ENCODE assay signal across 1 cellular context in the genomic region with DNA sequence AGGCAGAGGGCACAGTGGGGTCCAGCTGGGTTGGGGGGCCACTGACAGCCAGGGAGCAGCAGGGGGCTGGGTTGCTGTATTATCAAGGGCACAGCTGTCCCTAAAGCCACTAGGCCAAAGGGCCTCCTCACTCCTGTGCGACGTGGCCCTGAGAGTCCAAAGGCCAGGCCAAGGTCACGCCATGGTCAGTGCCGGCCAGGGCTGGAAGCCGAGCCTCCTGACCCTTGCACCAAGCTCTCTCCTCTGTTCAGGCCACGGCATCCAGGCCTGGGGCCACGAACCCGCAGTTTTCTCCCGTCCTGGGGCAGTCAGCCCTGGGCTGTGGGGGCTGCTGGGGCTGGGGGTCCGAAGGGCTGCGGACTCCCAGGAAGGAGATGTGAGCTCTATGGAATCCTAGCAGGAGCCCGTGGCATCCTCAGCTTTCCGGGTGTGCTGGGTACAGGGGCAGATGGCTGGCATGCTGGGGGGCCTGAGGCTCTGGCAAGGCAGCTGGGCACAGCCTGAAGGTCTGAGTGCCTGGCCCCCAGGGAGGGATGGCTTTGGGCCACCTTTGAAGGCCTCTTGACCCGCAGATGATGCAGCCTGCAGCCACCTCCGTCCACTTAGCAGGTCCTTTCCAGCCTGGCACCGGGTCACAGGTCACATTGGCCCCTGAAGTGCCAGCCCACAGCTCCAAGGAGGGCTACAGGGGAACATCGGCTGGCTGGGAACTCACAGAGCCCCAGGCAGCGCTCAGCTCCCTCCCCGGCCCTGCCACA.
TF ChIP-seq lines count a peak whose summit lies in the region.

No MANE protein-coding gene starts in this region.

TF ChIP-seq in HepG2, 621 proteins besides CTCF, POLR2A, EP300 and RAD21 (continued from another document and continues in another):
- TF ChIP-seq, protein P1, sequence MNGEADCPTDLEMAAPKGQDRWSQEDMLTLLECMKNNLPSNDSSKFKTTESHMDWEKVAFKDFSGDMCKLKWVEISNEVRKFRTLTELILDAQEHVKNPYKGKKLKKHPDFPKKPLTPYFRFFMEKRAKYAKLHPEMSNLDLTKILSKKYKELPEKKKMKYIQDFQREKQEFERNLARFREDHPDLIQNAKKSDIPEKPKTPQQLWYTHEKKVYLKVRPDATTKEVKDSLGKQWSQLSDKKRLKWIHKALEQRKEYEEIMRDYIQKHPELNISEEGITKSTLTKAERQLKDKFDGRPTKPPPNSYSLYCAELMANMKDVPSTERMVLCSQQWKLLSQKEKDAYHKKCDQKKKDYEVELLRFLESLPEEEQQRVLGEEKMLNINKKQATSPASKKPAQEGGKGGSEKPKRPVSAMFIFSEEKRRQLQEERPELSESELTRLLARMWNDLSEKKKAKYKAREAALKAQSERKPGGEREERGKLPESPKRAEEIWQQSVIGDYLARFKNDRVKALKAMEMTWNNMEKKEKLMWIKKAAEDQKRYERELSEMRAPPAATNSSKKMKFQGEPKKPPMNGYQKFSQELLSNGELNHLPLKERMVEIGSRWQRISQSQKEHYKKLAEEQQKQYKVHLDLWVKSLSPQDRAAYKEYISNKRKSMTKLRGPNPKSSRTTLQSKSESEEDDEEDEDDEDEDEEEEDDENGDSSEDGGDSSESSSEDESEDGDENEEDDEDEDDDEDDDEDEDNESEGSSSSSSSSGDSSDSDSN (CRISPR knock-in tag; IDR thresholded peaks at IDR 0.05) = peak; percentile 55
- TF ChIP-seq EEA1 (CRISPR knock-in tag; IDR thresholded peaks at IDR 0.05; ENCODE audit: borderline replicate concordance) (peak; percentile 56; the same call in 1 of the 2 replicates), ZNF780A (CRISPR knock-in tag; IDR thresholded peaks at IDR 0.05) (no peak), YEATS2 (CRISPR knock-in tag; IDR thresholded peaks at IDR 0.05; ENCODE audit: borderline replicate concordance) (0 out of 2 replicates have a peak, but pooled peaks have one; percentile 23), SOX13 (IDR thresholded peaks at IDR 0.05) (no peak), SOX13 (CRISPR knock-in tag; conservative IDR thresholded peaks at IDR 0.05 in 1 of 2, IDR thresholded peaks at IDR 0.05 in 1 of 2) (peak in 1 of 2 experiments; percentile 69; a peak in 2 of 4 replicates), BHLHE40 (IDR thresholded peaks at IDR 0.05; ENCODE audit: low read length) (peak; percentile 40; the same call in 1 of the 2 replicates), ELF3 (CRISPR knock-in tag; IDR thresholded peaks at IDR 0.05) (0 out of 2 replicates have a peak, but pooled peaks have one; percentile 43), TAF1 (CRISPR knock-in tag; IDR thresholded peaks at IDR 0.05) (no peak; the same call in 1 of the 2 replicates), SOX6 (IDR thresholded peaks at IDR 0.05) (no peak), SOX6 (CRISPR knock-in tag; IDR thresholded peaks at IDR 0.05) (peak; percentile 86), ZNF441 (CRISPR knock-in tag; IDR thresholded peaks at IDR 0.05; ENCODE audit: borderline replicate concordance) (peak; percentile 25; the same call in 1 of the 2 replicates), FIP1L1 (IDR thresholded peaks at IDR 0.05; ENCODE audit: borderline replicate concordance, insufficient read depth, low read depth, low read length) (no peak), ONECUT2 (CRISPR knock-in tag; IDR thresholded peaks at IDR 0.05) (no peak), SPEN (CRISPR knock-in tag; IDR thresholded peaks at IDR 0.05; ENCODE audit: low read depth) (peak; percentile 89), ZNF484 (CRISPR knock-in tag; IDR thresholded peaks at IDR 0.05; ENCODE audit: borderline replicate concordance, low read depth) (0 out of 2 replicates have a peak, but pooled peaks have one; percentile 13), HNF4A (CRISPR knock-in tag; IDR thresholded peaks at IDR 0.05) (peak; percentile 99), MEF2D (CRISPR knock-in tag; IDR thresholded peaks at IDR 0.05) (peak; percentile 86), XBP1 (CRISPR knock-in tag; IDR thresholded peaks at IDR 0.05) (peak; percentile 80; the same call in 1 of the 2 replicates), MAF1 (CRISPR knock-in tag; IDR thresholded peaks at IDR 0.05; ENCODE audit: borderline replicate concordance) (no peak), NBN (conservative IDR thresholded peaks at IDR 0.05) (no peak), RAD51 (IDR thresholded peaks at IDR 0.05; ENCODE audit: borderline replicate concordance) (no peak), ZNF264 (CRISPR knock-in tag; IDR thresholded peaks at IDR 0.05) (peak; percentile 69; the same call in 1 of the 2 replicates)
- TF ChIP-seq, protein P2, sequence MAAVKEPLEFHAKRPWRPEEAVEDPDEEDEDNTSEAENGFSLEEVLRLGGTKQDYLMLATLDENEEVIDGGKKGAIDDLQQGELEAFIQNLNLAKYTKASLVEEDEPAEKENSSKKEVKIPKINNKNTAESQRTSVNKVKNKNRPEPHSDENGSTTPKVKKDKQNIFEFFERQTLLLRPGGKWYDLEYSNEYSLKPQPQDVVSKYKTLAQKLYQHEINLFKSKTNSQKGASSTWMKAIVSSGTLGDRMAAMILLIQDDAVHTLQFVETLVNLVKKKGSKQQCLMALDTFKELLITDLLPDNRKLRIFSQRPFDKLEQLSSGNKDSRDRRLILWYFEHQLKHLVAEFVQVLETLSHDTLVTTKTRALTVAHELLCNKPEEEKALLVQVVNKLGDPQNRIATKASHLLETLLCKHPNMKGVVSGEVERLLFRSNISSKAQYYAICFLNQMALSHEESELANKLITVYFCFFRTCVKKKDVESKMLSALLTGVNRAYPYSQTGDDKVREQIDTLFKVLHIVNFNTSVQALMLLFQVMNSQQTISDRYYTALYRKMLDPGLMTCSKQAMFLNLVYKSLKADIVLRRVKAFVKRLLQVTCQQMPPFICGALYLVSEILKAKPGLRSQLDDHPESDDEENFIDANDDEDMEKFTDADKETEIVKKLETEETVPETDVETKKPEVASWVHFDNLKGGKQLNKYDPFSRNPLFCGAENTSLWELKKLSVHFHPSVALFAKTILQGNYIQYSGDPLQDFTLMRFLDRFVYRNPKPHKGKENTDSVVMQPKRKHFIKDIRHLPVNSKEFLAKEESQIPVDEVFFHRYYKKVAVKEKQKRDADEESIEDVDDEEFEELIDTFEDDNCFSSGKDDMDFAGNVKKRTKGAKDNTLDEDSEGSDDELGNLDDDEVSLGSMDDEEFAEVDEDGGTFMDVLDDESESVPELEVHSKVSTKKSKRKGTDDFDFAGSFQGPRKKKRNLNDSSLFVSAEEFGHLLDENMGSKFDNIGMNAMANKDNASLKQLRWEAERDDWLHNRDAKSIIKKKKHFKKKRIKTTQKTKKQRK (IDR thresholded peaks at IDR 0.05; ENCODE audit: low read length) = no peak
- TF ChIP-seq, protein P3, sequence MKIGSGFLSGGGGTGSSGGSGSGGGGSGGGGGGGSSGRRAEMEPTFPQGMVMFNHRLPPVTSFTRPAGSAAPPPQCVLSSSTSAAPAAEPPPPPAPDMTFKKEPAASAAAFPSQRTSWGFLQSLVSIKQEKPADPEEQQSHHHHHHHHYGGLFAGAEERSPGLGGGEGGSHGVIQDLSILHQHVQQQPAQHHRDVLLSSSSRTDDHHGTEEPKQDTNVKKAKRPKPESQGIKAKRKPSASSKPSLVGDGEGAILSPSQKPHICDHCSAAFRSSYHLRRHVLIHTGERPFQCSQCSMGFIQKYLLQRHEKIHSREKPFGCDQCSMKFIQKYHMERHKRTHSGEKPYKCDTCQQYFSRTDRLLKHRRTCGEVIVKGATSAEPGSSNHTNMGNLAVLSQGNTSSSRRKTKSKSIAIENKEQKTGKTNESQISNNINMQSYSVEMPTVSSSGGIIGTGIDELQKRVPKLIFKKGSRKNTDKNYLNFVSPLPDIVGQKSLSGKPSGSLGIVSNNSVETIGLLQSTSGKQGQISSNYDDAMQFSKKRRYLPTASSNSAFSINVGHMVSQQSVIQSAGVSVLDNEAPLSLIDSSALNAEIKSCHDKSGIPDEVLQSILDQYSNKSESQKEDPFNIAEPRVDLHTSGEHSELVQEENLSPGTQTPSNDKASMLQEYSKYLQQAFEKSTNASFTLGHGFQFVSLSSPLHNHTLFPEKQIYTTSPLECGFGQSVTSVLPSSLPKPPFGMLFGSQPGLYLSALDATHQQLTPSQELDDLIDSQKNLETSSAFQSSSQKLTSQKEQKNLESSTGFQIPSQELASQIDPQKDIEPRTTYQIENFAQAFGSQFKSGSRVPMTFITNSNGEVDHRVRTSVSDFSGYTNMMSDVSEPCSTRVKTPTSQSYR (CRISPR knock-in tag; IDR thresholded peaks at IDR 0.05; ENCODE audit: borderline replicate concordance) = peak; percentile 42; the same call in 1 of the 2 replicates
- TF ChIP-seq, protein P4, sequence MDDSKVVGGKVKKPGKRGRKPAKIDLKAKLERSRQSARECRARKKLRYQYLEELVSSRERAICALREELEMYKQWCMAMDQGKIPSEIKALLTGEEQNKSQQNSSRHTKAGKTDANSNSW (CRISPR knock-in tag; IDR thresholded peaks at IDR 0.05; ENCODE audit: borderline replicate concordance) = no peak
- TF ChIP-seq, protein P5, sequence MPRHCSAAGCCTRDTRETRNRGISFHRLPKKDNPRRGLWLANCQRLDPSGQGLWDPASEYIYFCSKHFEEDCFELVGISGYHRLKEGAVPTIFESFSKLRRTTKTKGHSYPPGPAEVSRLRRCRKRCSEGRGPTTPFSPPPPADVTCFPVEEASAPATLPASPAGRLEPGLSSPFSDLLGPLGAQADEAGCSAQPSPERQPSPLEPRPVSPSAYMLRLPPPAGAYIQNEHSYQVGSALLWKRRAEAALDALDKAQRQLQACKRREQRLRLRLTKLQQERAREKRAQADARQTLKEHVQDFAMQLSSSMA (CRISPR knock-in tag; IDR thresholded peaks at IDR 0.05) = no peak
- TF ChIP-seq, protein P6, sequence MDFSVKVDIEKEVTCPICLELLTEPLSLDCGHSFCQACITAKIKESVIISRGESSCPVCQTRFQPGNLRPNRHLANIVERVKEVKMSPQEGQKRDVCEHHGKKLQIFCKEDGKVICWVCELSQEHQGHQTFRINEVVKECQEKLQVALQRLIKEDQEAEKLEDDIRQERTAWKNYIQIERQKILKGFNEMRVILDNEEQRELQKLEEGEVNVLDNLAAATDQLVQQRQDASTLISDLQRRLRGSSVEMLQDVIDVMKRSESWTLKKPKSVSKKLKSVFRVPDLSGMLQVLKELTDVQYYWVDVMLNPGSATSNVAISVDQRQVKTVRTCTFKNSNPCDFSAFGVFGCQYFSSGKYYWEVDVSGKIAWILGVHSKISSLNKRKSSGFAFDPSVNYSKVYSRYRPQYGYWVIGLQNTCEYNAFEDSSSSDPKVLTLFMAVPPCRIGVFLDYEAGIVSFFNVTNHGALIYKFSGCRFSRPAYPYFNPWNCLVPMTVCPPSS (IDR thresholded peaks at IDR 0.05) = no peak
- TF ChIP-seq, protein P7, sequence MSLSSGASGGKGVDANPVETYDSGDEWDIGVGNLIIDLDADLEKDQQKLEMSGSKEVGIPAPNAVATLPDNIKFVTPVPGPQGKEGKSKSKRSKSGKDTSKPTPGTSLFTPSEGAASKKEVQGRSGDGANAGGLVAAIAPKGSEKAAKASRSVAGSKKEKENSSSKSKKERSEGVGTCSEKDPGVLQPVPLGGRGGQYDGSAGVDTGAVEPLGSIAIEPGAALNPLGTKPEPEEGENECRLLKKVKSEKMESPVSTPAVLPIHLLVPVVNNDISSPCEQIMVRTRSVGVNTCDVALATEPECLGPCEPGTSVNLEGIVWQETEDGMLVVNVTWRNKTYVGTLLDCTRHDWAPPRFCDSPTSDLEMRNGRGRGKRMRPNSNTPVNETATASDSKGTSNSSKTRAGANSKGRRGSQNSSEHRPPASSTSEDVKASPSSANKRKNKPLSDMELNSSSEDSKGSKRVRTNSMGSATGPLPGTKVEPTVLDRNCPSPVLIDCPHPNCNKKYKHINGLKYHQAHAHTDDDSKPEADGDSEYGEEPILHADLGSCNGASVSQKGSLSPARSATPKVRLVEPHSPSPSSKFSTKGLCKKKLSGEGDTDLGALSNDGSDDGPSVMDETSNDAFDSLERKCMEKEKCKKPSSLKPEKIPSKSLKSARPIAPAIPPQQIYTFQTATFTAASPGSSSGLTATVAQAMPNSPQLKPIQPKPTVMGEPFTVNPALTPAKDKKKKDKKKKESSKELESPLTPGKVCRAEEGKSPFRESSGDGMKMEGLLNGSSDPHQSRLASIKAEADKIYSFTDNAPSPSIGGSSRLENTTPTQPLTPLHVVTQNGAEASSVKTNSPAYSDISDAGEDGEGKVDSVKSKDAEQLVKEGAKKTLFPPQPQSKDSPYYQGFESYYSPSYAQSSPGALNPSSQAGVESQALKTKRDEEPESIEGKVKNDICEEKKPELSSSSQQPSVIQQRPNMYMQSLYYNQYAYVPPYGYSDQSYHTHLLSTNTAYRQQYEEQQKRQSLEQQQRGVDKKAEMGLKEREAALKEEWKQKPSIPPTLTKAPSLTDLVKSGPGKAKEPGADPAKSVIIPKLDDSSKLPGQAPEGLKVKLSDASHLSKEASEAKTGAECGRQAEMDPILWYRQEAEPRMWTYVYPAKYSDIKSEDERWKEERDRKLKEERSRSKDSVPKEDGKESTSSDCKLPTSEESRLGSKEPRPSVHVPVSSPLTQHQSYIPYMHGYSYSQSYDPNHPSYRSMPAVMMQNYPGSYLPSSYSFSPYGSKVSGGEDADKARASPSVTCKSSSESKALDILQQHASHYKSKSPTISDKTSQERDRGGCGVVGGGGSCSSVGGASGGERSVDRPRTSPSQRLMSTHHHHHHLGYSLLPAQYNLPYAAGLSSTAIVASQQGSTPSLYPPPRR (CRISPR knock-in tag; IDR thresholded peaks at IDR 0.05; ENCODE audit: borderline replicate concordance) = peak; percentile 72; the same call in 1 of the 2 replicates
